In the genomic region with DNA sequence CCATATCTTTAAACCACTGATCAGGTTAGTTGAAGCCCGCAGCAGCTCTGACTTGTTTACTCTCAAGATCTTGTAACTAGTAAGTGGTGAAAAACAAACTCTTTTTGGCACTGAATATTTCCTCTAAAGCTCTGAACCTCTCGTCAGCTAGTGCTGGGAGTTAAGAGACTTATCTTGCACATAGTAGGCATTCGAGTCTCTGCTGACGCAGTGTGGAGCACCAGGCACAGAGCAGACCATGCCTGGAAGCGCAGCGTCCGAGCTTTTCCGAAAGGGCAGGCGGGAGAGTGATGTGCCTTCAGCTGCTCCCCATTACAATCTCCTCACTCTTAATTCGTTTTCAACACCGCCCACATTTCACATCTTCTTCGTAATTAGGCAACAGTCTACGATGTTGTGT, we compare ENCODE assay signal across 11 cellular contexts.
DNase-seq lines count a peak whose midpoint lies in the region; ATAC-seq and TF ChIP-seq lines count a peak whose summit lies in the region.
"Had no signal": no experiment of that assay in that cellular context is flagged by ENCODE, and none has a peak within 500 bp of the region (broad histone marks: within the 10 kb centered on the region; RNA-seq: fewer than 3 reads in every experiment).

No MANE protein-coding gene starts in this region.

- DNase-seq in T-helper 2 cell treated with Interferon-gamma antibody and Interleukin-4, amounts not matched to agents 5 μg/mL and 100 μg/mL, for 36 hours (ENCODE audit: low spot score) = no peak
- no peak for DNase-seq in T-helper 2 cell
- DNase-seq in SJSA1 (ENCODE audit: low read depth in 1 of 2, low spot score in 2 of 2) = no peak
- no peak for DNase-seq in suprapubic skin (ENCODE audit: low spot score in 2 of 2)
- no peak for DNase-seq in pons (ENCODE audit: low spot score)
- no peak for DNase-seq in aorta
- DNase-seq: effector memory CD8-positive, alpha-beta T cell; NCI-H526 treated with DMSO at 0.1 percent for 48 hours; stimulated activated naive CD4-positive, alpha-beta T cell had no signal

- intact Hi-C loops in aorta (cut with DNase I) = loop anchor here in 1 of 2 donors (5.0 kb wide), 1 partner anchor 143 kb away; no protein-coding TSS in a partner anchor

- peak overlapping the region; percentile 89 for H3K27ac Mint-ChIP-seq in T-helper 2 cell treated with Interferon-gamma antibody and Interleukin-4, amounts not matched to agents 5 μg/mL and 100 μg/mL, for 36 hours
- H3K27ac Mint-ChIP-seq: effector memory CD8-positive, alpha-beta T cell had no signal

- peak overlapping the region; percentile 70; the same call in 1 of the 2 replicates for H3K27ac ChIP-seq in SJSA1
- peak overlapping the region; percentile 68 to 83 (median 80) for H3K27ac ChIP-seq in gastroesophageal sphincter
- H3K27ac ChIP-seq in suprapubic skin = peak overlapping the region; percentile 78
- H3K27ac ChIP-seq in aorta (ENCODE audit: low read depth in 1 of 2, low read length in 2 of 2) = peak overlapping the region in 1 of 2 donors; percentile 38

- WGBS in gastroesophageal sphincter (ENCODE audit: low coverage in 1 of 2), 2 donors = 49 to 66% methylated on average over 11 to 12 of the region's 13 CpGs
- WGBS in suprapubic skin = 64% methylated on average over 13 of the region's 13 CpGs
- WGBS in aorta, 2 donors = 78 to 82% methylated on average over 13 of the region's 13 CpGs

- H3K4me3 Mint-ChIP-seq in T-helper 2 cell treated with Interferon-gamma antibody and Interleukin-4, amounts not matched to agents 5 μg/mL and 100 μg/mL, for 36 hours = peak overlapping the region; percentile 79

- TF ChIP-seq CTCF in gastroesophageal sphincter (IDR thresholded peaks at IDR 0.05) (no peak), suprapubic skin (IDR thresholded peaks at IDR 0.05) (no peak)

- H3K9me3 ChIP-seq in SJSA1 (replicated peaks) = no peaks in the 10 kb centered on the region
- no peaks in the 10 kb centered on the region for H3K9me3 ChIP-seq in gastroesophageal sphincter
- H3K9me3 ChIP-seq in suprapubic skin = no peaks in the 10 kb centered on the region
- H3K9me3 ChIP-seq in aorta (ENCODE audit: control insufficient read depth, low read length) = no peaks in the 10 kb centered on the region

- H3K27me3 ChIP-seq in SJSA1 (replicated peaks) = no peaks in the 10 kb centered on the region
- H3K27me3 ChIP-seq in gastroesophageal sphincter = no peaks in the 10 kb centered on the region
- H3K27me3 ChIP-seq in suprapubic skin = no peaks in the 10 kb centered on the region
- no peaks in the 10 kb centered on the region for H3K27me3 ChIP-seq in aorta (ENCODE audit: control insufficient read depth in 1 of 2, insufficient read depth in 2 of 2, low read length in 1 of 2)

- no peak for TF ChIP-seq EP300 in gastroesophageal sphincter (IDR thresholded peaks at IDR 0.05)
- no peak for TF ChIP-seq EP300 in suprapubic skin (IDR thresholded peaks at IDR 0.05)

- ATAC-seq in gastroesophageal sphincter = peak; percentile 8
- no peak for ATAC-seq in aorta (ENCODE audit: low FRiP score)
- ATAC-seq in HG03469 (IDR thresholded peaks at IDR 0.05; ENCODE audit: unreplicated experiment) = no peak
- ATAC-seq: effector memory CD8-positive, alpha-beta T cell had no signal

- no peaks in the 10 kb centered on the region for H3K9me3 Mint-ChIP-seq in T-helper 2 cell treated with Interferon-gamma antibody and Interleukin-4, amounts not matched to agents 5 μg/mL and 100 μg/mL, for 36 hours
- H3K9me3 Mint-ChIP-seq: effector memory CD8-positive, alpha-beta T cell had no signal

- no peaks in the 10 kb centered on the region for H3K27me3 Mint-ChIP-seq in T-helper 2 cell treated with Interferon-gamma antibody and Interleukin-4, amounts not matched to agents 5 μg/mL and 100 μg/mL, for 36 hours (ENCODE audit: low read depth)
- H3K27me3 Mint-ChIP-seq: effector memory CD8-positive, alpha-beta T cell had no signal

- peaks cover 16% of the 10 kb centered on the region for H3K36me3 ChIP-seq in SJSA1
- peaks cover 0 to 20% of the 10 kb centered on the region in 2 donors for H3K36me3 ChIP-seq in gastroesophageal sphincter
- H3K36me3 ChIP-seq in suprapubic skin = peaks cover 16% of the 10 kb centered on the region
- no peaks in the 10 kb centered on the region for H3K36me3 ChIP-seq in aorta (ENCODE audit: control insufficient read depth in 1 of 2, insufficient read depth in 2 of 2, low read length in 1 of 2)

- H3K4me3 ChIP-seq in SJSA1 (no peak overlapping the region), gastroesophageal sphincter (no peak overlapping the region), suprapubic skin (no peak overlapping the region), aorta (ENCODE audit: low read length in 2 of 2) (no peak overlapping the region)

- H3K36me3 Mint-ChIP-seq in T-helper 2 cell treated with Interferon-gamma antibody and Interleukin-4, amounts not matched to agents 5 μg/mL and 100 μg/mL, for 36 hours (ENCODE audit: low read depth) = peaks cover 58% of the 10 kb centered on the region

- TF ChIP-seq POLR2A in gastroesophageal sphincter (IDR thresholded peaks at IDR 0.05) (no peak), suprapubic skin (IDR thresholded peaks at IDR 0.05) (peak in 1 of 2 donors; percentile 26)

- H3K4me1 ChIP-seq in SJSA1 (replicated peaks) (peaks cover 68% of the 10 kb centered on the region), gastroesophageal sphincter (peaks cover 21 to 71% (median 31%) of the 10 kb centered on the region in 3 donors), suprapubic skin (peaks cover 59% of the 10 kb centered on the region), aorta (ENCODE audit: control insufficient read depth in 1 of 2, insufficient read depth in 2 of 2, low read length in 2 of 2) (peaks cover 3 to 5% of the 10 kb centered on the region in 2 donors)

- H3K4me1 Mint-ChIP-seq in T-helper 2 cell treated with Interferon-gamma antibody and Interleukin-4, amounts not matched to agents 5 μg/mL and 100 μg/mL, for 36 hours (ENCODE audit: low read depth) = peaks cover 66% of the 10 kb centered on the region
